In the genomic region with DNA sequence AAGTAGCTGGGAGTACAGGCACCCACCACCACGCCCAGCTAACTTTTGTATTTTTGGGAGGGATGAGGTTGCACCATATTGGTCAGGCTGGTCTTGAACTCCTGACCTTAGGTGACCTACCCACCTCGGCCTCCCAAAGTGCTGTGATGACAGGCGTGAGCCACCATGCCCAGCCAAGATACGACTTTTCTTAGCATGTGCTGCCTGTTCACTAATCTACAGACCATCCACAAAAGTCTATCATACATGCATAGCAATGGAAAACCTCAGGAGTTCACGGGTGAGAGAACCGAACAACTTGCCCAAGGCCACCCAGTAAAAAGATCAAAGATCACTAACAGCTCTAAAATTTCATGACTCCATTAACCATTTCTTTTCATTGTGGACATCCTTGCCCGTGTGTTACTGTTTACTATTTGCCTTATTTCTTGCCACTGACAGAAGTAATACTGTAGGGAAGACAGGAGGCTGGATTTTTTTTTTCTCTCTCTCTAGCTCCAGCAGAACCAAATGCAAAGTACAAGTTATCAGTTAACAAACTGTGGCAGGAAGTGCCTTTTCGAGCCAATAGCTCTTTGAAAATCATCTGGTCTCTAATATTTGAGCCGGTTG, we compare ENCODE assay signal across 1 cellular context.
TF ChIP-seq lines count a peak whose summit lies in the region.

No MANE protein-coding gene starts in this region.

TF ChIP-seq in WTC11, 78 proteins besides CTCF, POLR2A, EP300 and RAD21:
- TF ChIP-seq, protein P1, sequence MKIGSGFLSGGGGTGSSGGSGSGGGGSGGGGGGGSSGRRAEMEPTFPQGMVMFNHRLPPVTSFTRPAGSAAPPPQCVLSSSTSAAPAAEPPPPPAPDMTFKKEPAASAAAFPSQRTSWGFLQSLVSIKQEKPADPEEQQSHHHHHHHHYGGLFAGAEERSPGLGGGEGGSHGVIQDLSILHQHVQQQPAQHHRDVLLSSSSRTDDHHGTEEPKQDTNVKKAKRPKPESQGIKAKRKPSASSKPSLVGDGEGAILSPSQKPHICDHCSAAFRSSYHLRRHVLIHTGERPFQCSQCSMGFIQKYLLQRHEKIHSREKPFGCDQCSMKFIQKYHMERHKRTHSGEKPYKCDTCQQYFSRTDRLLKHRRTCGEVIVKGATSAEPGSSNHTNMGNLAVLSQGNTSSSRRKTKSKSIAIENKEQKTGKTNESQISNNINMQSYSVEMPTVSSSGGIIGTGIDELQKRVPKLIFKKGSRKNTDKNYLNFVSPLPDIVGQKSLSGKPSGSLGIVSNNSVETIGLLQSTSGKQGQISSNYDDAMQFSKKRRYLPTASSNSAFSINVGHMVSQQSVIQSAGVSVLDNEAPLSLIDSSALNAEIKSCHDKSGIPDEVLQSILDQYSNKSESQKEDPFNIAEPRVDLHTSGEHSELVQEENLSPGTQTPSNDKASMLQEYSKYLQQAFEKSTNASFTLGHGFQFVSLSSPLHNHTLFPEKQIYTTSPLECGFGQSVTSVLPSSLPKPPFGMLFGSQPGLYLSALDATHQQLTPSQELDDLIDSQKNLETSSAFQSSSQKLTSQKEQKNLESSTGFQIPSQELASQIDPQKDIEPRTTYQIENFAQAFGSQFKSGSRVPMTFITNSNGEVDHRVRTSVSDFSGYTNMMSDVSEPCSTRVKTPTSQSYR (CRISPR knock-in tag; IDR thresholded peaks at IDR 0.05), result no peak
- TF ChIP-seq, protein P2, sequence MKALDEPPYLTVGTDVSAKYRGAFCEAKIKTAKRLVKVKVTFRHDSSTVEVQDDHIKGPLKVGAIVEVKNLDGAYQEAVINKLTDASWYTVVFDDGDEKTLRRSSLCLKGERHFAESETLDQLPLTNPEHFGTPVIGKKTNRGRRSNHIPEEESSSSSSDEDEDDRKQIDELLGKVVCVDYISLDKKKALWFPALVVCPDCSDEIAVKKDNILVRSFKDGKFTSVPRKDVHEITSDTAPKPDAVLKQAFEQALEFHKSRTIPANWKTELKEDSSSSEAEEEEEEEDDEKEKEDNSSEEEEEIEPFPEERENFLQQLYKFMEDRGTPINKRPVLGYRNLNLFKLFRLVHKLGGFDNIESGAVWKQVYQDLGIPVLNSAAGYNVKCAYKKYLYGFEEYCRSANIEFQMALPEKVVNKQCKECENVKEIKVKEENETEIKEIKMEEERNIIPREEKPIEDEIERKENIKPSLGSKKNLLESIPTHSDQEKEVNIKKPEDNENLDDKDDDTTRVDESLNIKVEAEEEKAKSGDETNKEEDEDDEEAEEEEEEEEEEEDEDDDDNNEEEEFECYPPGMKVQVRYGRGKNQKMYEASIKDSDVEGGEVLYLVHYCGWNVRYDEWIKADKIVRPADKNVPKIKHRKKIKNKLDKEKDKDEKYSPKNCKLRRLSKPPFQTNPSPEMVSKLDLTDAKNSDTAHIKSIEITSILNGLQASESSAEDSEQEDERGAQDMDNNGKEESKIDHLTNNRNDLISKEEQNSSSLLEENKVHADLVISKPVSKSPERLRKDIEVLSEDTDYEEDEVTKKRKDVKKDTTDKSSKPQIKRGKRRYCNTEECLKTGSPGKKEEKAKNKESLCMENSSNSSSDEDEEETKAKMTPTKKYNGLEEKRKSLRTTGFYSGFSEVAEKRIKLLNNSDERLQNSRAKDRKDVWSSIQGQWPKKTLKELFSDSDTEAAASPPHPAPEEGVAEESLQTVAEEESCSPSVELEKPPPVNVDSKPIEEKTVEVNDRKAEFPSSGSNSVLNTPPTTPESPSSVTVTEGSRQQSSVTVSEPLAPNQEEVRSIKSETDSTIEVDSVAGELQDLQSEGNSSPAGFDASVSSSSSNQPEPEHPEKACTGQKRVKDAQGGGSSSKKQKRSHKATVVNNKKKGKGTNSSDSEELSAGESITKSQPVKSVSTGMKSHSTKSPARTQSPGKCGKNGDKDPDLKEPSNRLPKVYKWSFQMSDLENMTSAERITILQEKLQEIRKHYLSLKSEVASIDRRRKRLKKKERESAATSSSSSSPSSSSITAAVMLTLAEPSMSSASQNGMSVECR (CRISPR knock-in tag; IDR thresholded peaks at IDR 0.05; ENCODE audit: borderline replicate concordance), result no peak
- no peak for TF ChIP-seq GABPB1 (CRISPR knock-in tag; IDR thresholded peaks at IDR 0.05)
- no peak for TF ChIP-seq TCF7 (CRISPR knock-in tag; IDR thresholded peaks at IDR 0.05; ENCODE audit: low read depth)
- TF ChIP-seq ZNF317 (CRISPR knock-in tag; IDR thresholded peaks at IDR 0.05; ENCODE audit: borderline replicate concordance, low read depth), result peak; percentile 99
